In the genomic region with DNA sequence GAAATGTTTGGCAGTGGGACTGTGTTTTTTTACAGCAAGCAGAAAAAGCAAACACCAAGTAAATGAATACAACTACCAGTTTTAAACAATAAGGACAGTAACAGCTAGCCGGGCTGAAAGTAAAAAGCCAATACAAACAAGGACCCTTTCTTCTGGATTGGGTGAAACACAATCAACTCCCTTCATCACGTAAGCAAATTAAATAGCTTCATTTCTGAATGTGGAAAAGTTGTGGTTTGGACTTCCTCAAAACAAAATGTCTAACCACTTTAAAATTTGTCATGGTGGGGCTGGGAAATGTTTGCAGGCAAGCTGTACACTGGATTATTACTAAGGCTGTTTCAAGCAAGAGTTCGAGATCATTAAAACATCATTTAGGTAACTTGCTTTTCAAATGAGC, we compare ENCODE assay signal across 1 cellular context.
TF ChIP-seq lines count a peak whose summit lies in the region.

No MANE protein-coding gene starts in this region.

TF ChIP-seq in IMR-90, 13 proteins besides CTCF, POLR2A, EP300 and RAD21:
- TF ChIP-seq BHLHE40 (IDR thresholded peaks at IDR 0.05; ENCODE audit: low read depth, low read length), result no peak
- no peak for TF ChIP-seq NFE2L2 (IDR thresholded peaks at IDR 0.05; ENCODE audit: low read depth, low read length)
- TF ChIP-seq, protein P1, sequence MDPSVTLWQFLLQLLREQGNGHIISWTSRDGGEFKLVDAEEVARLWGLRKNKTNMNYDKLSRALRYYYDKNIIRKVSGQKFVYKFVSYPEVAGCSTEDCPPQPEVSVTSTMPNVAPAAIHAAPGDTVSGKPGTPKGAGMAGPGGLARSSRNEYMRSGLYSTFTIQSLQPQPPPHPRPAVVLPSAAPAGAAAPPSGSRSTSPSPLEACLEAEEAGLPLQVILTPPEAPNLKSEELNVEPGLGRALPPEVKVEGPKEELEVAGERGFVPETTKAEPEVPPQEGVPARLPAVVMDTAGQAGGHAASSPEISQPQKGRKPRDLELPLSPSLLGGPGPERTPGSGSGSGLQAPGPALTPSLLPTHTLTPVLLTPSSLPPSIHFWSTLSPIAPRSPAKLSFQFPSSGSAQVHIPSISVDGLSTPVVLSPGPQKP (IDR thresholded peaks at IDR 0.05; ENCODE audit: borderline replicate concordance, low read depth, low read length), result no peak
- no peak for TF ChIP-seq MAZ (IDR thresholded peaks at IDR 0.05; ENCODE audit: borderline replicate concordance, low read depth, low read length)
- TF ChIP-seq, protein P2, sequence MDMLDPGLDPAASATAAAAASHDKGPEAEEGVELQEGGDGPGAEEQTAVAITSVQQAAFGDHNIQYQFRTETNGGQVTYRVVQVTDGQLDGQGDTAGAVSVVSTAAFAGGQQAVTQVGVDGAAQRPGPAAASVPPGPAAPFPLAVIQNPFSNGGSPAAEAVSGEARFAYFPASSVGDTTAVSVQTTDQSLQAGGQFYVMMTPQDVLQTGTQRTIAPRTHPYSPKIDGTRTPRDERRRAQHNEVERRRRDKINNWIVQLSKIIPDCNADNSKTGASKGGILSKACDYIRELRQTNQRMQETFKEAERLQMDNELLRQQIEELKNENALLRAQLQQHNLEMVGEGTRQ (IDR thresholded peaks at IDR 0.05; ENCODE audit: low read depth, low read length), result no peak
- no peak for TF ChIP-seq FOS (IDR thresholded peaks at IDR 0.05; ENCODE audit: low read depth, low read length)
- TF ChIP-seq CEBPB (IDR thresholded peaks at IDR 0.05; ENCODE audit: low read depth, low read length), result no peak
- no peak for TF ChIP-seq MXI1 (IDR thresholded peaks at IDR 0.05; ENCODE audit: borderline replicate concordance, low read depth, low read length)
- TF ChIP-seq CHD1 (IDR thresholded peaks at IDR 0.05; ENCODE audit: low read depth, low read length), result no peak
- no peak for TF ChIP-seq MAFK (IDR thresholded peaks at IDR 0.05; ENCODE audit: low read depth, low read length)
- TF ChIP-seq SMC3 (IDR thresholded peaks at IDR 0.05; ENCODE audit: low read depth, low read length), result no peak
- no peak for TF ChIP-seq RCOR1 (IDR thresholded peaks at IDR 0.05; ENCODE audit: insufficient replicate concordance, low read length)
- no peak for TF ChIP-seq RFX5 (IDR thresholded peaks at IDR 0.05; ENCODE audit: low read depth, low read length)
